20 cellular contexts compared by ENCODE assay signal in genomic region chr7:123615344-123615743, GRCh38. TPM values are rescaled to one million over a fixed set of nuclear protein-coding genes. Genes with fewer than 3 reads are reported as not detected.
DNase-seq lines count a peak whose midpoint lies in the region; ATAC-seq, FAIRE-seq and TF ChIP-seq lines count a peak whose summit lies in the region.
"Had no signal": no experiment of that assay in that cellular context is flagged by ENCODE, and none has a peak within 500 bp of the region (broad histone marks: within the 10 kb centered on the region; RNA-seq: fewer than 3 reads in every experiment).

No MANE protein-coding gene starts in this region.

- ATAC-seq in gastrocnemius medialis (no peak), GM19023 (IDR thresholded peaks at IDR 0.05; ENCODE audit: unreplicated experiment) (no peak), GM21381 (IDR thresholded peaks at IDR 0.05; ENCODE audit: unreplicated experiment) (no peak)

- in situ Hi-C loops in gastrocnemius medialis (cut with MboI; ENCODE audit: low sequenced_read_pairs in 4 of 4): no loop called here

- no peak for FAIRE-seq in H54 (lab: Jason Lieb, UNC)
- FAIRE-seq: TTC549 had no signal

- TF ChIP-seq CTCF in foreskin fibroblast (IDR thresholded peaks at IDR 0.05; ENCODE audit: low read depth, low read length): no peak
- TF ChIP-seq CTCF in gastrocnemius medialis (IDR thresholded peaks at IDR 0.05 in 4 of 5, conservative IDR thresholded peaks at IDR 0.05 in 1 of 5): no peak

- DNase-seq in H4 (ENCODE audit: low spot score) (peak; percentile 22), astrocyte of the hippocampus (ENCODE audit: low read depth, low spot score) (peak; percentile 45), foreskin fibroblast (peak; percentile 38 to 72), gastrocnemius medialis (no peak), NCI-H526 treated with DMSO at 0.1 percent for 48 hours (lab: John Stamatoyannopoulos, UW) (no peak), H54 (ENCODE audit: insufficient read length, low spot score) (no peak)
- DNase-seq: activated naive CD8-positive, alpha-beta T cell treated with anti-CD3 and anti-CD28 coated beads, Interleukin-2, amount 10 ng/mL, durations not matched to agents 7 days and 5 days; activated T-cell treated with anti-CD3 and anti-CD28 coated beads, Interleukin-2, amount 50 U/mL, for 48 hours; CD4-positive, alpha-beta memory T cell; colonic mucosa; esophagus squamous epithelium; immature natural killer cell had no signal

- intact Hi-C loops in gastrocnemius medialis (cut with DNase I; ENCODE audit: low total_unique reads): no loop called here

- H3K27ac ChIP-seq in gastrocnemius medialis: peak overlapping the region; percentile 24 to 93 (median 32)
- H3K27ac ChIP-seq: colonic mucosa, esophagus squamous epithelium, HL-60, SJSA1, suprapubic skin had no signal

- H3K27me3 ChIP-seq in gastrocnemius medialis: no peaks in the 10 kb centered on the region
- H3K27me3 ChIP-seq: colonic mucosa, SJSA1 had no signal

- H3K4me1 ChIP-seq in gastrocnemius medialis: peaks cover 18 to 20% of the 10 kb centered on the region in 2 donors
- H3K4me1 ChIP-seq: colonic mucosa, esophagus squamous epithelium, suprapubic skin had no signal

- H3K4me3 ChIP-seq in foreskin fibroblast (ENCODE audit: low read depth in 1 of 2, low read length in 2 of 2) (no peak overlapping the region), gastrocnemius medialis (no peak overlapping the region)
- H3K4me3 ChIP-seq: colonic mucosa, esophagus squamous epithelium, SJSA1, suprapubic skin had no signal

- peaks cover 2 to 11% of the 10 kb centered on the region in 2 donors for H3K36me3 ChIP-seq in gastrocnemius medialis
- H3K36me3 ChIP-seq: colonic mucosa, esophagus squamous epithelium, SJSA1, suprapubic skin had no signal

- no peak for TF ChIP-seq POLR2A in gastrocnemius medialis (IDR thresholded peaks at IDR 0.05)
- no peak for TF ChIP-seq POLR2A in H54 (IDR thresholded peaks at IDR 0.05; ENCODE audit: low read depth, low read length)

- no peaks in the 10 kb centered on the region for H3K9me3 ChIP-seq in gastrocnemius medialis
- H3K9me3 ChIP-seq: colonic mucosa, esophagus squamous epithelium, SJSA1, suprapubic skin had no signal

RNA-seq across cellular contexts. Expression of gene ASB15, which starts 13.7 kb away (rescaled TPM):
- total RNA-seq in H4 (2014; rRNA removed; shearing (Covaris generic)): not detected in 2 replicates
- total RNA-seq in gastrocnemius medialis: 10 to 100 TPM in 2 of 4 donors, 1 to 10 TPM in 2; 5.3 to 26.0 (median 10.4) TPM
- total RNA-seq: activated naive CD8-positive, alpha-beta T cell treated with anti-CD3 and anti-CD28 coated beads, Interleukin-2, amount 10 ng/mL, durations not matched to agents 7 days and 5 days; CD4-positive, alpha-beta memory T cell; colonic mucosa; esophagus squamous epithelium; NCI-H460; pulmonary artery endothelial cell; suprapubic skin had no signal

RNA-seq across cellular contexts. Expression of gene LMOD2, which starts 40.3 kb away (rescaled TPM):
- not detected in 2 replicates for total RNA-seq in H4 (2014; rRNA removed; shearing (Covaris generic))
- total RNA-seq in gastrocnemius medialis: 100 to 1,000 TPM; 150 to 518 (median 314) TPM
- total RNA-seq: activated naive CD8-positive, alpha-beta T cell treated with anti-CD3 and anti-CD28 coated beads, Interleukin-2, amount 10 ng/mL, durations not matched to agents 7 days and 5 days; CD4-positive, alpha-beta memory T cell; colonic mucosa; esophagus squamous epithelium; NCI-H460; SJSA1; suprapubic skin had no signal

RNA-seq across cellular contexts. Expression of gene NDUFA5, which starts 57.7 kb away (rescaled TPM):
- total RNA-seq in H4 (2014; rRNA removed; shearing (Covaris generic)): 78.9 and 108 TPM in 2 replicates
- 100 to 1,000 TPM in 3 of 4 donors, 10 to 100 TPM in 1; 82.8 to 148 (median 137) TPM for total RNA-seq in gastrocnemius medialis

Comparison
In these comparisons a context has a peak if more than half of its experiments do, and no peak if none do; other contexts are left out.
1. DNase-seq: peak in H4 (single experiment), astrocyte of the hippocampus (single experiment) and foreskin fibroblast (2 of 2); none in gastrocnemius medialis (0 of 2), NCI-H526 treated with DMSO at 0.1 percent for 48 hours (single experiment) and H54 (single experiment).
2. RNA of gene LMOD2, which starts 40.3 kb away (total RNA-seq): 150 to 518 TPM in gastrocnemius medialis; not detected in H4; every median in the first group is over 100 times any median in the second.